1 cellular context compared by ENCODE assay signal in genomic region chr1:214009613-214010550, GRCh38.
TF ChIP-seq lines count a peak whose summit lies in the region.

No MANE protein-coding gene starts in this region.

TF ChIP-seq in H1, 55 proteins besides CTCF, POLR2A, EP300 and RAD21:
- TF ChIP-seq GTF2F1 (IDR thresholded peaks at IDR 0.05; ENCODE audit: borderline replicate concordance, low read depth, low read length), result no peak
- TF ChIP-seq EZH2 (IDR thresholded peaks at IDR 0.05; ENCODE audit: low read depth, low read length, severe bottlenecking), result no peak
- TF ChIP-seq GABPA (IDR thresholded peaks at IDR 0.05; ENCODE audit: borderline replicate concordance, insufficient read depth, low read length), result no peak
- no peak for TF ChIP-seq TAF1 (IDR thresholded peaks at IDR 0.05; ENCODE audit: low read depth, low read length)
- no peak for TF ChIP-seq SRF (IDR thresholded peaks at IDR 0.05; ENCODE audit: low read depth, low read length)
- no peak for TF ChIP-seq HDAC2 (IDR thresholded peaks at IDR 0.05; ENCODE audit: borderline replicate concordance in 1 of 2, low read depth in 2 of 2, low read length in 2 of 2)
- TF ChIP-seq SAP30 (IDR thresholded peaks at IDR 0.05; ENCODE audit: insufficient read depth, insufficient replicate concordance, low read length), result no peak
- no peak for TF ChIP-seq KDM5A (IDR thresholded peaks at IDR 0.05; ENCODE audit: low read length)
